ENCODE assay signal across 8 cellular contexts in the genomic region with DNA sequence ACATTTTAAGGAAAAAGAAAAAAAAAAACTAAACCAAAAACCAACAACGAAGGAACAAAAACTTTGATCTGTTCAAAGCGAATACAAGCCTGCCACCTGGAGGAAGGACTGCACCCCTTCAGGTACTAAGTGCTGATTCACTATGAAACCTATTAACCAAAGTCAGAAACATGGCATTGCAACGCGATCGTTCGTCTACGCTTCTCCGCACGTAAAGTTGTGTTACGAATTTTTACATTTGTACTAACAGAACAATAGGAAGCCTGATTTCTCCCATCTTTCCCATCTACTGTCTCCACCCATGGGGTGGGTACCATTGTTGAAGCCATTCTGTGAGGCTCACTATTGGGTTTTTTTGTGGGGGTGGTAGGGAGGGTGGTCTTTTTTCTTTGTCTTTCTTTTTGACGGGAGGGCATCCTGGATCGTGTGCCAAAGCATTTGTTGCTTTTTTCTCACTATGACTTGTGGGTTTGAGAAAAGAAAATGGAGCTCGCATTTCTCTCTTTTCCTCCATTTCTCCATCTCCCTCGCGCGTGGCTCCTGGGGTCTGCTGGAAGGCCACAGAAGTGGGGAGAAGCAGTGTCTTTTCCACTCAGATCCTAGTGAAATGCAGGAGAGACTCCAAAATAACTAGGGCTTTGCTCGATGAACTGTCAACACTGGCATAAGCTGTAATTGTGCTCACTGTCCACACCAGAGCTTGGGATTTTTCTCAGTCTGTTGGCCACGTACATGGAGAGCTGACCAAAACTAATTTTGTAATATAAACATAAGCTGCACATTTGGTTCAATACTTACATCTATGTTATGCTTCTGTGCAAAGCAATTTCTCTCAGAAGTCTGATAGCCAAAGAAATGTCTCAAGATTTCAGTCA.
DNase-seq lines count a peak whose midpoint lies in the region; ATAC-seq, FAIRE-seq and TF ChIP-seq lines count a peak whose summit lies in the region.

No MANE protein-coding gene starts in this region.

- H3K4me3 Mint-ChIP-seq in activated T-cell treated with anti-CD3 and anti-CD28 coated beads, Interleukin-2, amount 50 U/mL, for 24 hours: no peak overlapping the region
- H3K4me3 Mint-ChIP-seq in stimulated activated naive CD8-positive, alpha-beta T cell treated with anti-CD3 and anti-CD28 coated beads, Interleukin-15, amount 100 ng/mL, for 72 hours: peak overlapping the region; percentile 16 to 23

- peaks cover 7% of the 10 kb centered on the region for H3K4me1 Mint-ChIP-seq in activated T-cell treated with anti-CD3 and anti-CD28 coated beads, Interleukin-2, amount 50 U/mL, for 24 hours (ENCODE audit: low read depth)
- H3K4me1 Mint-ChIP-seq in stimulated activated naive CD8-positive, alpha-beta T cell treated with anti-CD3 and anti-CD28 coated beads, Interleukin-15, amount 100 ng/mL, for 72 hours: peaks cover 11% of the 10 kb centered on the region

- POLR2A ChIA-PET in HepG2 (lab: Yijun Ruan, JAX): no interaction called here

- intact Hi-C loops in HepG2 (cut with micrococcal nuclease; ENCODE audit: unreplicated experiment): loop anchor here (1.0 kb wide), 2 partner anchors 533 to 668 kb away; no protein-coding TSS in a partner anchor

- peaks cover 0 to 9% of the 10 kb centered on the region in 2 experiments; a peak in 2 of 5 replicates for H3K27me3 ChIP-seq in HepG2 (ENCODE audit: control insufficient read depth in 1 of 2, insufficient read depth in 2 of 2, low read length in 2 of 2)

- peak; percentile 7 for DNase-seq in activated T-cell treated with anti-CD3 and anti-CD28 coated beads for 24 hours (ENCODE audit: low read depth)
- DNase-seq in activated T-cell treated with anti-CD3 and anti-CD28 coated beads, Interleukin-2, amount 50 U/mL, for 24 hours: no peak
- DNase-seq in KG1 (lab: John Stamatoyannopoulos, UW): peak; percentile 32
- peak; percentile 4 for DNase-seq in cerebellum (ENCODE audit: low spot score)
- peak; percentile 62 for DNase-seq in HepG2 (ENCODE audit: low spot score)
- DNase-seq in stimulated activated naive CD8-positive, alpha-beta T cell treated with anti-CD3 and anti-CD28 coated beads, Interleukin-15, amount 100 ng/mL, for 72 hours: peak; percentile 18 to 37

- peak; percentile 91 for FAIRE-seq in HepG2 (lab: Jason Lieb, UNC)

- no peaks in the 10 kb centered on the region for H3K79me2 ChIP-seq in HepG2 (ENCODE audit: insufficient read depth, low read length)

- H3K36me3 ChIP-seq in HepG2 (replicated peaks in 1 of 2; ENCODE audit: control insufficient read depth in 1 of 2, insufficient read depth in 2 of 2, low read length in 2 of 2): no peaks in the 10 kb centered on the region

- H3K27ac Mint-ChIP-seq in activated T-cell treated with anti-CD3 and anti-CD28 coated beads, Interleukin-2, amount 50 U/mL, for 24 hours: no peak overlapping the region
- no peak overlapping the region for H3K27ac Mint-ChIP-seq in stimulated activated naive CD8-positive, alpha-beta T cell treated with anti-CD3 and anti-CD28 coated beads, Interleukin-15, amount 100 ng/mL, for 72 hours

- H3K4me1 ChIP-seq in HepG2 (ENCODE audit: insufficient read depth, low read length): peaks cover 9% of the 10 kb centered on the region

- no peaks in the 10 kb centered on the region for H3K9me3 ChIP-seq in HepG2 (ENCODE audit: low read length)

- TF ChIP-seq CTCF in HepG2 (CRISPR knock-in tag; IDR thresholded peaks at IDR 0.05): peak; percentile 81

- in situ Hi-C loops in HepG2 (cut with HindIII; ENCODE audit: extremely low pct_ligation_motif_present, low pct_unique_long_range_greater_than_20kb): loop anchor here (5.0 kb wide), 2 partner anchors 533 to 673 kb away; no protein-coding TSS in a partner anchor

- no TSS peak for BruUV-seq in HepG2 (replicated peaks; lab: Mats Ljungman, UMichigan)

- no peak overlapping the region for H3K9ac ChIP-seq in HepG2 (ENCODE audit: insufficient read depth, low read depth, low read length)

- peak overlapping the region; percentile 80 for H3K4me2 ChIP-seq in HepG2 (ENCODE audit: low read depth, low read length)

- H3K27ac ChIP-seq in HepG2 (ENCODE audit: extremely low read length, insufficient read depth, low read length): no peak overlapping the region

- 24% methylated on average over 18 of the region's 18 CpGs for WGBS in HepG2 (ENCODE audit: low lambda C conversion rate)

- H3K9me3 Mint-ChIP-seq in activated T-cell treated with anti-CD3 and anti-CD28 coated beads, Interleukin-2, amount 50 U/mL, for 24 hours: no peaks in the 10 kb centered on the region
- H3K9me3 Mint-ChIP-seq in stimulated activated naive CD8-positive, alpha-beta T cell treated with anti-CD3 and anti-CD28 coated beads, Interleukin-15, amount 100 ng/mL, for 72 hours: no peaks in the 10 kb centered on the region

- H3K36me3 Mint-ChIP-seq in activated T-cell treated with anti-CD3 and anti-CD28 coated beads, Interleukin-2, amount 50 U/mL, for 24 hours (ENCODE audit: low read depth): no peaks in the 10 kb centered on the region

- TF ChIP-seq EP300 in HepG2 (IDR thresholded peaks at IDR 0.05; ENCODE audit: low read depth in 2 of 2, low read length in 2 of 2) (no peak), HepG2 (CRISPR knock-in tag; IDR thresholded peaks at IDR 0.05; ENCODE audit: borderline replicate concordance) (no peak)

- H2AFZ ChIP-seq in HepG2 (ENCODE audit: low read length): no peak overlapping the region

- TF ChIP-seq RAD21 in HepG2 (CRISPR knock-in tag; IDR thresholded peaks at IDR 0.05): no peak

- ATAC-seq in GM21723 (IDR thresholded peaks at IDR 0.05; ENCODE audit: unreplicated experiment) (peak; percentile 96), SK-N-SH treated with all-trans-retinoic acid at 6 μM for 48 hours (peak; percentile 96), HepG2 (peak; percentile 96)
- peak; percentile 91 for ATAC-seq in stimulated activated naive CD8-positive, alpha-beta T cell treated with anti-CD3 and anti-CD28 coated beads, Interleukin-15, amount 100 ng/mL, for 72 hours

- H3K27me3 Mint-ChIP-seq in activated T-cell treated with anti-CD3 and anti-CD28 coated beads, Interleukin-2, amount 50 U/mL, for 24 hours: peaks cover 36% of the 10 kb centered on the region
- peaks cover 21% of the 10 kb centered on the region for H3K27me3 Mint-ChIP-seq in stimulated activated naive CD8-positive, alpha-beta T cell treated with anti-CD3 and anti-CD28 coated beads, Interleukin-15, amount 100 ng/mL, for 72 hours

- no peaks in the 10 kb centered on the region for H4K20me1 ChIP-seq in HepG2 (ENCODE audit: insufficient read depth, low read length)

- peak overlapping the region in 2 of 3 experiments; percentile 29 to 39; a peak in 1 of 6 replicates for H3K4me3 ChIP-seq in HepG2 (replicated peaks in 1 of 3; ENCODE audit: insufficient read depth in 1 of 3, low read depth in 2 of 3, low read length in 3 of 3)

- no peak for TF ChIP-seq POLR2A in HepG2 (IDR thresholded peaks at IDR 0.05; ENCODE audit: insufficient read depth in 1 of 2, low read depth in 2 of 2, low read length in 2 of 2)

- CTCF ChIA-PET in HepG2 (lab: Yijun Ruan, JAX; ENCODE audit: low intra/inter-chr PET ratio, low total read pairs): interaction anchor here (1.3 to 2.5 kb wide), 3 partner anchors 11 to 668 kb away, joined by 9 to 24 read pairs (median 10); no protein-coding TSS in a partner anchor

TF ChIP-seq in SK-N-SH treated with all-trans-retinoic acid at 6 μM for 48 hours, 23 proteins besides CTCF, POLR2A, EP300 and RAD21:
- TF ChIP-seq ARNTL (CRISPR knock-in tag; IDR thresholded peaks at IDR 0.05; ENCODE audit: borderline replicate concordance, low read depth): no peak
- TF ChIP-seq ZNF70 (CRISPR knock-in tag; IDR thresholded peaks at IDR 0.05): no peak
- TF ChIP-seq TCF4 (CRISPR knock-in tag; IDR thresholded peaks at IDR 0.05; ENCODE audit: borderline replicate concordance): no peak
TF ChIP-seq in SK-N-SH treated with all-trans-retinoic acid at 6 μM for 48 hours: peak in this region for 0.

TF ChIP-seq in HepG2, 621 proteins besides CTCF, POLR2A, EP300 and RAD21 (continues in another document):
- TF ChIP-seq, protein P1, sequence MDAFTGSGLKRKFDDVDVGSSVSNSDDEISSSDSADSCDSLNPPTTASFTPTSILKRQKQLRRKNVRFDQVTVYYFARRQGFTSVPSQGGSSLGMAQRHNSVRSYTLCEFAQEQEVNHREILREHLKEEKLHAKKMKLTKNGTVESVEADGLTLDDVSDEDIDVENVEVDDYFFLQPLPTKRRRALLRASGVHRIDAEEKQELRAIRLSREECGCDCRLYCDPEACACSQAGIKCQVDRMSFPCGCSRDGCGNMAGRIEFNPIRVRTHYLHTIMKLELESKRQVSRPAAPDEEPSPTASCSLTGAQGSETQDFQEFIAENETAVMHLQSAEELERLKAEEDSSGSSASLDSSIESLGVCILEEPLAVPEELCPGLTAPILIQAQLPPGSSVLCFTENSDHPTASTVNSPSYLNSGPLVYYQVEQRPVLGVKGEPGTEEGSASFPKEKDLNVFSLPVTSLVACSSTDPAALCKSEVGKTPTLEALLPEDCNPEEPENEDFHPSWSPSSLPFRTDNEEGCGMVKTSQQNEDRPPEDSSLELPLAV (CRISPR knock-in tag; conservative IDR thresholded peaks at IDR 0.05; ENCODE audit: low read depth): no peak
